In genomic region chr16:84014570-84015327, GRCh38 we compare ENCODE assay signal across 1 cellular context.
TF ChIP-seq lines count a peak whose summit lies in the region.

No MANE protein-coding gene starts in this region.

TF ChIP-seq in K562, 482 proteins besides CTCF, POLR2A, EP300 and RAD21 (continues in another document):
- TF ChIP-seq FOXA3 (CRISPR knock-in tag; conservative IDR thresholded peaks at IDR 0.05 in 1 of 2, IDR thresholded peaks at IDR 0.05 in 1 of 2) (no peak), ZBTB7A (IDR thresholded peaks at IDR 0.05; ENCODE audit: borderline replicate concordance, control insufficient read depth, low read depth, low read length) (0 out of 2 replicates have a peak, but pooled peaks have one; percentile 40), ZKSCAN1 (IDR thresholded peaks at IDR 0.05; ENCODE audit: low read depth, low read length) (no peak), NFE2 (IDR thresholded peaks at IDR 0.05; ENCODE audit: low read depth) (no peak), FOXM1 (IDR thresholded peaks at IDR 0.05; ENCODE audit: low read depth) (no peak), FOXM1 (CRISPR knock-in tag; IDR thresholded peaks at IDR 0.05; ENCODE audit: low read depth) (no peak), ZNF175 (CRISPR knock-in tag; IDR thresholded peaks at IDR 0.05; ENCODE audit: low read depth) (no peak), SAFB (IDR thresholded peaks at IDR 0.05; ENCODE audit: borderline replicate concordance, low read depth, low read length) (no peak), CXXC5 (CRISPR knock-in tag; IDR thresholded peaks at IDR 0.05) (no peak), MCM2 (IDR thresholded peaks at IDR 0.05; ENCODE audit: low read depth) (no peak), ARNT (IDR thresholded peaks at IDR 0.05) (no peak), ZNF75A (CRISPR knock-in tag; IDR thresholded peaks at IDR 0.05) (no peak), SMAD3 (CRISPR knock-in tag; conservative IDR thresholded peaks at IDR 0.05) (no peak), SETDB1 (IDR thresholded peaks at IDR 0.05; ENCODE audit: low read length) (no peak), ZBTB8A (IDR thresholded peaks at IDR 0.05; ENCODE audit: partially characterized antibody) (no peak), KLF1 (tag; IDR thresholded peaks at IDR 0.05) (no peak), ATF2 (CRISPR knock-in tag; IDR thresholded peaks at IDR 0.05) (no peak), THAP7 (CRISPR knock-in tag; IDR thresholded peaks at IDR 0.05) (no peak), SUPT5H (IDR thresholded peaks at IDR 0.05) (no peak), RHOXF2B (CRISPR knock-in tag; conservative IDR thresholded peaks at IDR 0.05) (no peak), JUND (IDR thresholded peaks at IDR 0.05; ENCODE audit: borderline replicate concordance, low read depth, low read length) (no peak), JUND (tag; IDR thresholded peaks at IDR 0.05; ENCODE audit: borderline replicate concordance, low read depth, low read length) (no peak), ATF6 (CRISPR knock-in tag; IDR thresholded peaks at IDR 0.05) (no peak), RB1 (IDR thresholded peaks at IDR 0.05; ENCODE audit: low read depth) (no peak), CCNT2 (IDR thresholded peaks at IDR 0.05; ENCODE audit: borderline replicate concordance, extremely low read depth, insufficient read length, low read depth, low read length) (no peak), ID3 (CRISPR knock-in tag; IDR thresholded peaks at IDR 0.05) (no peak), ID3 (tag; IDR thresholded peaks at IDR 0.05) (no peak), ZNF696 (CRISPR knock-in tag; conservative IDR thresholded peaks at IDR 0.05) (no peak), SMARCA4 (IDR thresholded peaks at IDR 0.05) (peak; percentile 60), HIVEP1 (CRISPR knock-in tag; IDR thresholded peaks at IDR 0.05) (no peak), CREB5 (CRISPR knock-in tag; IDR thresholded peaks at IDR 0.05) (no peak), KDM2B (CRISPR knock-in tag; IDR thresholded peaks at IDR 0.05) (no peak), ZC3H4 (CRISPR knock-in tag; IDR thresholded peaks at IDR 0.05; ENCODE audit: borderline replicate concordance) (no peak), PHB (CRISPR knock-in tag; IDR thresholded peaks at IDR 0.05) (peak; percentile 53; the same call in 1 of the 2 replicates), GTF2F1 (IDR thresholded peaks at IDR 0.05; ENCODE audit: low read depth, low read length) (no peak), CBX2 (IDR thresholded peaks at IDR 0.05; ENCODE audit: insufficient read depth, low read length, poor library complexity, severe bottlenecking) (no peak), CBX1 (IDR thresholded peaks at IDR 0.05; ENCODE audit: low read depth) (no peak), TCF3 (CRISPR knock-in tag; IDR thresholded peaks at IDR 0.05) (0 out of 2 replicates have a peak, but pooled peaks have one; percentile 2), ZEB2 (IDR thresholded peaks at IDR 0.05) (0 out of 2 replicates have a peak, but pooled peaks have one; percentile 12), HOMEZ (CRISPR knock-in tag; IDR thresholded peaks at IDR 0.05) (no peak), NR1H2 (CRISPR knock-in tag; IDR thresholded peaks at IDR 0.05) (no peak), ZNF311 (CRISPR knock-in tag; IDR thresholded peaks at IDR 0.05) (no peak), ZNF395 (CRISPR knock-in tag; IDR thresholded peaks at IDR 0.05) (no peak), BACH1 (tag; IDR thresholded peaks at IDR 0.05) (no peak), BRF2 (IDR thresholded peaks at IDR 0.05; ENCODE audit: borderline replicate concordance, insufficient read depth, insufficient read length) (no peak), ATF3 (IDR thresholded peaks at IDR 0.05) (no peak), ATF3 (CRISPR knock-in tag; conservative IDR thresholded peaks at IDR 0.05) (no peak), CREB1 (IDR thresholded peaks at IDR 0.05) (no peak), CREB1 (CRISPR knock-in tag; IDR thresholded peaks at IDR 0.05) (no peak), SRSF3 (IDR thresholded peaks at IDR 0.05; ENCODE audit: insufficient read depth, low read length) (no peak), BMI1 (IDR thresholded peaks at IDR 0.05; ENCODE audit: low read length) (no peak), ZNF121 (CRISPR knock-in tag; conservative IDR thresholded peaks at IDR 0.05) (no peak), ZNF197 (CRISPR knock-in tag; IDR thresholded peaks at IDR 0.05; ENCODE audit: low read depth) (no peak), BRD4 (IDR thresholded peaks at IDR 0.05) (no peak), ZBTB1 (CRISPR knock-in tag; IDR thresholded peaks at IDR 0.05; ENCODE audit: borderline replicate concordance, low read depth) (no peak), PHF8 (IDR thresholded peaks at IDR 0.05; ENCODE audit: borderline replicate concordance, low read length) (no peak), SAP30 (IDR thresholded peaks at IDR 0.05; ENCODE audit: borderline replicate concordance, insufficient read depth, low read depth, low read length, poor library complexity, severe bottlenecking) (no peak), ZNF778 (CRISPR knock-in tag; IDR thresholded peaks at IDR 0.05) (no peak), DPF2 (IDR thresholded peaks at IDR 0.05) (peak; percentile 78), ZNF133 (CRISPR knock-in tag; IDR thresholded peaks at IDR 0.05) (no peak), HNRNPLL (IDR thresholded peaks at IDR 0.05; ENCODE audit: low read depth, low read length, poor library complexity, severe bottlenecking) (no peak), USF2 (CRISPR knock-in tag; IDR thresholded peaks at IDR 0.05) (peak; percentile 61), NR3C1 (CRISPR knock-in tag; IDR thresholded peaks at IDR 0.05) (no peak), TEAD1 (CRISPR knock-in tag; IDR thresholded peaks at IDR 0.05) (no peak), HMG20A (CRISPR knock-in tag; conservative IDR thresholded peaks at IDR 0.05) (no peak), ZNF586 (CRISPR knock-in tag; conservative IDR thresholded peaks at IDR 0.05) (no peak), TCF7 (IDR thresholded peaks at IDR 0.05; ENCODE audit: borderline replicate concordance) (no peak), CHD4 (IDR thresholded peaks at IDR 0.05; ENCODE audit: insufficient read depth, insufficient replicate concordance, low read depth, low read length, poor library complexity, severe bottlenecking) (no peak), ARID1B (IDR thresholded peaks at IDR 0.05) (peak; percentile 26; the same call in 1 of the 2 replicates), SRF (CRISPR knock-in tag; IDR thresholded peaks at IDR 0.05) (0 out of 4 replicates have a peak, but pooled peaks of 1 of the 2 experiments have one; percentile 5), CBFA2T3 (IDR thresholded peaks at IDR 0.05) (no peak), E2F6 (IDR thresholded peaks at IDR 0.05; ENCODE audit: borderline replicate concordance in 1 of 2, extremely low read depth in 1 of 2, insufficient read depth in 1 of 2, insufficient read length in 1 of 2, low read depth in 1 of 2, low read length in 1 of 2, poor library complexity in 1 of 2, severe bottlenecking in 1 of 2) (no peak)
